14 cellular contexts compared by ENCODE assay signal in the genomic region with DNA sequence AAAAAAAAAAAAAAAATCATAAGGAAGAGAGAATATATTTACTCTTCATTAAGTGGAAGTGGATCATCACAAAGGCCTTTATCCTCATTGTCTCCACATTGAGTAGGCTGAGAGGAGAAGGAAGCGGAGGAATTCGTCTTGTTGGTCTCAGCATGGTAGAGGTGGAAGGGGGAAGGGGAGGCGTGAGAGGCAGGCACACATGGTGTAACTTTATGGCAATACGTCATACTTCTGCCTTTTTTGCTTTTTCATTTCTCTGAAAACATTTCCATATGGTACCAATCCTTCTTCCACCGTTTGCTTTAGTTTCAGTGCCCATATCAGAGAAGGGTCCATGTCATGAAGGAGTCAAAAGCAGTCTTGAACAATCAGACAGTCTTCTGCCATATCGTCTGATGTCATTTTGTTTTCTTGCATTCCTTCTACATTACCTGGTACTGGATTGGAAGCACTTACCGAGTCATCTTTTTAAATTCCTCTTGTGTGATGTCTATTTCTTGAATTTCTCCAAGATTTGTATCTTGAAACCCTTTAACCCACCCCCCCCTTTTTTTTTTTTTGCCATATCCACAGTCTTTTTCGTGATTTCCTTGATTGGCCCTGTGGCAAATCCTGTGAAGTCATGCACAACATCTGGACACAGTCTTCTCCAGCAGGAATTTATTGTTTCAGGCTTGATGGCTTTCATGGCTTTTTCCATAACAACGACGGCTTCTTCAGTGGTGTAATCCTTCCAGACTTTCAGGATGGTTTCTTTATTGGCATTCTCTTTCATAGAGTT. TPM values are rescaled to one million over a fixed set of nuclear protein-coding genes. Genes with fewer than 3 reads are reported as not detected.
DNase-seq lines count a peak whose midpoint lies in the region; ATAC-seq, FAIRE-seq and TF ChIP-seq lines count a peak whose summit lies in the region.
"Had no signal": no experiment of that assay in that cellular context is flagged by ENCODE, and none has a peak within 500 bp of the region (broad histone marks: within the 10 kb centered on the region; RNA-seq: fewer than 3 reads in every experiment).

No MANE protein-coding gene starts in this region.

- DNase-seq in AG09319 (ENCODE audit: extremely low read depth, low read depth) (peak; percentile 56), HS-5 (ENCODE audit: low read depth) (peak; percentile 72), K562 (ENCODE audit: extremely low read depth in 1 of 4, low spot score in 3 of 4) (no peak), memory B cell (ENCODE audit: low spot score in 2 of 2) (no peak), LoVo (ENCODE audit: low spot score) (no peak), HUDEP-2 (lab: John Stamatoyannopoulos, UW; ENCODE audit: unreplicated experiment in 76 of 76) (no peak)
- DNase-seq: activated CD8-positive, alpha-beta memory T cell treated with anti-CD3 and anti-CD28 coated beads, Interleukin-2, amount 50 U/mL, for 4 hours; esophagus squamous epithelium; lower lobe of right lung; NCI-H1048; T-helper 2 cell had no signal

- no peaks in the 10 kb centered on the region for H3K27me3 Mint-ChIP-seq in memory B cell

- H3K9me3 Mint-ChIP-seq in memory B cell = no peaks in the 10 kb centered on the region

- no peak for TF ChIP-seq RAD21 in K562 (CRISPR knock-in tag; conservative IDR thresholded peaks at IDR 0.05 in 1 of 2, IDR thresholded peaks at IDR 0.05 in 1 of 2)

- no peaks in the 10 kb centered on the region for H4K20me1 ChIP-seq in K562 (replicated peaks; ENCODE audit: control insufficient read depth, insufficient read depth, low read length)

- POLR2A ChIA-PET in K562 (lab: Yijun Ruan, JAX) = interaction anchor here (1.0 to 1.1 kb wide), 2 partner anchors 19 to 32 kb away, joined by 3 read pairs; no protein-coding TSS in a partner anchor

- H3K9ac ChIP-seq in K562 (ENCODE audit: insufficient read depth in 1 of 2, low read depth in 2 of 2, low read length in 2 of 2) = peak overlapping the region in 1 of 2 experiments; percentile 22; a peak in 1 of 4 replicates

- peak overlapping the region; percentile 62 for H3K27ac Mint-ChIP-seq in memory B cell

- H3K4me2 ChIP-seq in K562 (ENCODE audit: insufficient read depth, low read length) = peak overlapping the region; percentile 58

- H3K9me1 ChIP-seq in K562 (ENCODE audit: control insufficient read depth, insufficient read depth, low read length) = no peaks in the 10 kb centered on the region

- intact Hi-C loops in K562 (cut with micrococcal nuclease) = no loop called here

- H3K4me3 ChIP-seq in K562 (no peak overlapping the region), gastroesophageal sphincter (no peak overlapping the region)
- H3K4me3 ChIP-seq: esophagus squamous epithelium, lower lobe of right lung, prostate gland had no signal

- H3K36me3 Mint-ChIP-seq in memory B cell = peaks cover 16% of the 10 kb centered on the region

- CTCF ChIA-PET in K562 (lab: Yijun Ruan, JAX; ENCODE audit: low intra/inter-chr PET ratio) = no interaction called here

- in situ Hi-C loops in K562 (cut with MboI) = loop anchor here (25.0 kb wide), 3 partner anchors 416 to 641 kb away; no protein-coding TSS in a partner anchor

- H2AFZ ChIP-seq in K562 (ENCODE audit: low read depth, low read length) = peak overlapping the region; percentile 75

- no peak for TF ChIP-seq POLR2A in K562 (conservative IDR thresholded peaks at IDR 0.05)
- no peak for TF ChIP-seq POLR2A in gastroesophageal sphincter (IDR thresholded peaks at IDR 0.05)

- ATAC-seq in K562 (peak; percentile 54), memory B cell (ENCODE audit: low read depth) (no peak), gastroesophageal sphincter (no peak), HG03196 (IDR thresholded peaks at IDR 0.05; ENCODE audit: unreplicated experiment) (no peak)
- ATAC-seq: lower lobe of right lung had no signal

- peak overlapping the region; percentile 74 for H3K27ac ChIP-seq in K562 (ENCODE audit: extremely low read depth, low read depth, low read length)
- H3K27ac ChIP-seq in gastroesophageal sphincter = no peak overlapping the region
- H3K27ac ChIP-seq: esophagus squamous epithelium, lower lobe of right lung, prostate gland had no signal

- peaks cover 2 to 8% of the 10 kb centered on the region in 2 experiments; a peak in 3 of 5 replicates for H3K4me1 ChIP-seq in K562 (replicated peaks in 1 of 2; ENCODE audit: control insufficient read depth in 2 of 2, insufficient read depth in 2 of 2, low read length in 2 of 2)
- no peaks in the 10 kb centered on the region for H3K4me1 ChIP-seq in gastroesophageal sphincter
- H3K4me1 ChIP-seq: esophagus squamous epithelium, lower lobe of right lung, prostate gland had no signal

- peaks cover 25% of the 10 kb centered on the region for H3K4me1 Mint-ChIP-seq in memory B cell

- no peaks in the 10 kb centered on the region for H3K36me3 ChIP-seq in K562 (ENCODE audit: control insufficient read depth, insufficient read depth, low read length)
- H3K36me3 ChIP-seq in gastroesophageal sphincter = no peaks in the 10 kb centered on the region
- H3K36me3 ChIP-seq: esophagus squamous epithelium, lower lobe of right lung, prostate gland had no signal

- H3K27me3 ChIP-seq in K562 (ENCODE audit: control insufficient read depth in 2 of 2, insufficient read depth in 2 of 2, low read length in 2 of 2) (no peaks in the 10 kb centered on the region), gastroesophageal sphincter (no peaks in the 10 kb centered on the region)
- H3K27me3 ChIP-seq: esophagus squamous epithelium had no signal

- TF ChIP-seq EP300 in K562 (IDR thresholded peaks at IDR 0.05; ENCODE audit: low read length) (no peak), gastroesophageal sphincter (IDR thresholded peaks at IDR 0.05) (no peak)

- no peaks in the 10 kb centered on the region for H3K9me3 ChIP-seq in K562 (replicated peaks; ENCODE audit: control insufficient read depth, insufficient read depth, low read depth, low read length)
- H3K9me3 ChIP-seq in gastroesophageal sphincter = no peaks in the 10 kb centered on the region
- H3K9me3 ChIP-seq: esophagus squamous epithelium, lower lobe of right lung, prostate gland had no signal

- BruUV-seq in K562 (replicated peaks; lab: Mats Ljungman, UMichigan) = no TSS peak

- FAIRE-seq in K562 (lab: Jason Lieb, UNC) = peak; percentile 59

- peaks cover 51% of the 10 kb centered on the region for H3K79me2 ChIP-seq in K562 (ENCODE audit: control insufficient read depth, insufficient read depth, low read length)

- H3K4me3 Mint-ChIP-seq in memory B cell = no peak overlapping the region

- WGBS in K562 (ENCODE audit: insufficient coverage, low coverage, missing lambda C conversion rate) = 26% methylated on average over 7 of the region's 10 CpGs
- WGBS in gastroesophageal sphincter (ENCODE audit: low coverage in 1 of 2), 2 donors = 68 to 83% methylated on average over 10 of the region's 10 CpGs

- TF ChIP-seq CTCF in AG09319 (IDR thresholded peaks at IDR 0.05; ENCODE audit: low read depth, low read length) = no peak
- TF ChIP-seq CTCF in K562 (IDR thresholded peaks at IDR 0.05 in 2 of 3, conservative IDR thresholded peaks at IDR 0.05 in 1 of 3; ENCODE audit: insufficient read depth in 2 of 3, low read depth in 1 of 3, low read length in 3 of 3) = no peak
- TF ChIP-seq CTCF in gastroesophageal sphincter (IDR thresholded peaks at IDR 0.05) = no peak

TF ChIP-seq in K562, 482 proteins besides CTCF, POLR2A, EP300 and RAD21 (continues in another document):
- no peak for TF ChIP-seq FUS (optimal IDR thresholded peaks at IDR 0.05; ENCODE audit: low read depth, low read length)
- TF ChIP-seq, protein P1, sequence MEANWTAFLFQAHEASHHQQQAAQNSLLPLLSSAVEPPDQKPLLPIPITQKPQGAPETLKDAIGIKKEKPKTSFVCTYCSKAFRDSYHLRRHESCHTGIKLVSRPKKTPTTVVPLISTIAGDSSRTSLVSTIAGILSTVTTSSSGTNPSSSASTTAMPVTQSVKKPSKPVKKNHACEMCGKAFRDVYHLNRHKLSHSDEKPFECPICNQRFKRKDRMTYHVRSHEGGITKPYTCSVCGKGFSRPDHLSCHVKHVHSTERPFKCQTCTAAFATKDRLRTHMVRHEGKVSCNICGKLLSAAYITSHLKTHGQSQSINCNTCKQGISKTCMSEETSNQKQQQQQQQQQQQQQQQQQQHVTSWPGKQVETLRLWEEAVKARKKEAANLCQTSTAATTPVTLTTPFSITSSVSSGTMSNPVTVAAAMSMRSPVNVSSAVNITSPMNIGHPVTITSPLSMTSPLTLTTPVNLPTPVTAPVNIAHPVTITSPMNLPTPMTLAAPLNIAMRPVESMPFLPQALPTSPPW (CRISPR knock-in tag; IDR thresholded peaks at IDR 0.05) = peak; percentile 25; the same call in 1 of the 2 replicates

RNA-seq across cellular contexts. Expression of a gene that starts 8.9 kb away (rescaled TPM):
- total RNA-seq in K562 (2011; cell fraction: chromatin; rRNA removed; ENCODE audit: low replicate concordance) = 12.8 and 21.0 TPM in 2 replicates
- 9.8 and 10.1 TPM in 2 replicates for total RNA-seq in K562 (2011; cell fraction: nucleolus; rRNA removed)
- total RNA-seq in K562 (2011; cell fraction: nucleoplasm; rRNA removed) = 13.3 and 16.0 TPM in 2 replicates
- total RNA-seq in K562 (2014; rRNA removed) (7.8 and 9.1 TPM in 2 replicates), K562 (2014; rRNA removed; fragmentation: Illumina TruSeq; extraction: Trizol) (10.6 and 11.9 TPM in 2 replicates), K562 (2015; rRNA removed; fragmentation: Illumina TruSeq; extraction: Trizol) (14.7 and 15.2 TPM in 2 replicates), K562 (2021) (13.3 and 14.2 TPM in 2 replicates), gastroesophageal sphincter (10 to 100 TPM; 16.9 to 35.2 (median 30.8) TPM)
- polyA plus RNA-seq in K562 (2011; rRNA removed) (7.2 and 8.0 TPM in 2 replicates), K562 (2014; fragmentation: Illumina TruSeq; extraction: Trizol) (8.6 and 11.0 TPM in 2 replicates), K562 (2014; fragmentation: Nextera tagmentation; extraction: Ambion mirVana) (1 to 10 TPM; 4.1 to 6.0 TPM), K562 (2014; rRNA removed) (6.0 and 7.1 TPM in 2 replicates)
- 3.6 and 6.1 TPM in 2 replicates for polyA plus RNA-seq in K562 (2011; cell fraction: cytosol; rRNA removed)
- polyA plus RNA-seq in K562 (2011; cell fraction: nucleus; rRNA removed) = 4.1 and 4.7 TPM in 2 replicates
- 8.2 and 10.1 TPM in 2 replicates for polyA plus RNA-seq in K562 (2012)
- 13.7 and 19.0 TPM in 2 replicates for polyA minus RNA-seq in K562 (2011; rRNA and poly(A)+ RNA removed)
- 3.4 and 3.8 TPM in 2 replicates for polyA minus RNA-seq in K562 (2011; cell fraction: cytosol; rRNA and poly(A)+ RNA removed)
- polyA minus RNA-seq in K562 (2011; cell fraction: nucleus; rRNA and poly(A)+ RNA removed) = 7.3 and 12.3 TPM in 2 replicates

Comparison
In these comparisons a context has a peak if more than half of its experiments do, and no peak if none do; other contexts are left out.
1. DNase-seq: peak in AG09319 (single experiment) and HS-5 (single experiment); none in K562 (0 of 4), memory B cell (0 of 2), LoVo (single experiment) and HUDEP-2 (0 of 76).